Comparison of ENCODE assay signal across 1 cellular context in the genomic region with DNA sequence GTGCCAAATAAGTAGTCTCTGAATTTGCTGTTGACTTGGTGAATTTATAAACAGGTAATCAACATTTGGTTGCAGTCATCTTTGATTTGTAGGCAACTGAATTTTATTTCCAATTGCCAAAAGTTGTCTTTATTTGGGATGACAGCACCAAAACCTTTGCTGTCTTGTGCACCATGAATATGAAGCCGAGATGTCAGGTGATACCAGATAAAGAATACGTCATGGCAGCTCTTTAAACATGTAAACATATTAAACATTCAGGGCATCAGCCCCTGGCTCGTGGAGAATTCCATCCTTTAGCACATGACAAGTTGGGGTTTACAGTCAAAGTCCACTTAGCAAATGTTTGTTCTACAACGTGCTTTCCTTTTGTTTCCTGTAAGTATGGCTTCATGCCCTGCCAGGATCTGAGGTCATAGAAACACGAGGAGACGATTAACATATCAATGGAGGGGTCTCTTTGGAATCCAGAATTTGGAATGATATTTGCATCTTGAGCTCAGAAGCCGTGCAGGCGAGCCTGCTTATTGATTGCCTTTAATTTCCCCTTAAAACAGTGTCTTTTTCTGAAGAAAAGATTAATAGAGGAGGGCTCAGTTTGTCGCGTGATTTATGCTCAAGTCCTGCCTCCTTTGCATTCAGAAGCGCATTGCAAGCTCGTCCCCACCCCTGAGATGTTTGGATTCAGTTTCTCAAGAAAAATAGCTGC.
TF ChIP-seq lines count a peak whose summit lies in the region.

No MANE protein-coding gene starts in this region.

TF ChIP-seq in K562, 482 proteins besides CTCF, POLR2A, EP300 and RAD21 (continued from another document and continues in another):
- TF ChIP-seq, protein P1, sequence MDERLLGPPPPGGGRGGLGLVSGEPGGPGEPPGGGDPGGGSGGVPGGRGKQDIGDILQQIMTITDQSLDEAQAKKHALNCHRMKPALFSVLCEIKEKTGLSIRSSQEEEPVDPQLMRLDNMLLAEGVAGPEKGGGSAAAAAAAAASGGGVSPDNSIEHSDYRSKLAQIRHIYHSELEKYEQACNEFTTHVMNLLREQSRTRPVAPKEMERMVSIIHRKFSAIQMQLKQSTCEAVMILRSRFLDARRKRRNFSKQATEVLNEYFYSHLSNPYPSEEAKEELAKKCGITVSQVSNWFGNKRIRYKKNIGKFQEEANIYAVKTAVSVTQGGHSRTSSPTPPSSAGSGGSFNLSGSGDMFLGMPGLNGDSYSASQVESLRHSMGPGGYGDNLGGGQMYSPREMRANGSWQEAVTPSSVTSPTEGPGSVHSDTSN (CRISPR knock-in tag; IDR thresholded peaks at IDR 0.05; ENCODE audit: low read depth): no peak
- TF ChIP-seq, protein P1 (tag; conservative IDR thresholded peaks at IDR 0.05; ENCODE audit: low read depth): peak; percentile 54
- 0 out of 4 replicates have a peak, but pooled peaks of 1 of the 2 experiments have one; percentile 50 for TF ChIP-seq FOXK2 (conservative IDR thresholded peaks at IDR 0.05 in 1 of 2, IDR thresholded peaks at IDR 0.05 in 1 of 2; ENCODE audit: low read depth in 2 of 2)
- no peak for TF ChIP-seq CREB1 (IDR thresholded peaks at IDR 0.05)
- TF ChIP-seq CREB1 (CRISPR knock-in tag; IDR thresholded peaks at IDR 0.05): 0 out of 2 replicates have a peak, but pooled peaks have one; percentile 23
- TF ChIP-seq, protein P2, sequence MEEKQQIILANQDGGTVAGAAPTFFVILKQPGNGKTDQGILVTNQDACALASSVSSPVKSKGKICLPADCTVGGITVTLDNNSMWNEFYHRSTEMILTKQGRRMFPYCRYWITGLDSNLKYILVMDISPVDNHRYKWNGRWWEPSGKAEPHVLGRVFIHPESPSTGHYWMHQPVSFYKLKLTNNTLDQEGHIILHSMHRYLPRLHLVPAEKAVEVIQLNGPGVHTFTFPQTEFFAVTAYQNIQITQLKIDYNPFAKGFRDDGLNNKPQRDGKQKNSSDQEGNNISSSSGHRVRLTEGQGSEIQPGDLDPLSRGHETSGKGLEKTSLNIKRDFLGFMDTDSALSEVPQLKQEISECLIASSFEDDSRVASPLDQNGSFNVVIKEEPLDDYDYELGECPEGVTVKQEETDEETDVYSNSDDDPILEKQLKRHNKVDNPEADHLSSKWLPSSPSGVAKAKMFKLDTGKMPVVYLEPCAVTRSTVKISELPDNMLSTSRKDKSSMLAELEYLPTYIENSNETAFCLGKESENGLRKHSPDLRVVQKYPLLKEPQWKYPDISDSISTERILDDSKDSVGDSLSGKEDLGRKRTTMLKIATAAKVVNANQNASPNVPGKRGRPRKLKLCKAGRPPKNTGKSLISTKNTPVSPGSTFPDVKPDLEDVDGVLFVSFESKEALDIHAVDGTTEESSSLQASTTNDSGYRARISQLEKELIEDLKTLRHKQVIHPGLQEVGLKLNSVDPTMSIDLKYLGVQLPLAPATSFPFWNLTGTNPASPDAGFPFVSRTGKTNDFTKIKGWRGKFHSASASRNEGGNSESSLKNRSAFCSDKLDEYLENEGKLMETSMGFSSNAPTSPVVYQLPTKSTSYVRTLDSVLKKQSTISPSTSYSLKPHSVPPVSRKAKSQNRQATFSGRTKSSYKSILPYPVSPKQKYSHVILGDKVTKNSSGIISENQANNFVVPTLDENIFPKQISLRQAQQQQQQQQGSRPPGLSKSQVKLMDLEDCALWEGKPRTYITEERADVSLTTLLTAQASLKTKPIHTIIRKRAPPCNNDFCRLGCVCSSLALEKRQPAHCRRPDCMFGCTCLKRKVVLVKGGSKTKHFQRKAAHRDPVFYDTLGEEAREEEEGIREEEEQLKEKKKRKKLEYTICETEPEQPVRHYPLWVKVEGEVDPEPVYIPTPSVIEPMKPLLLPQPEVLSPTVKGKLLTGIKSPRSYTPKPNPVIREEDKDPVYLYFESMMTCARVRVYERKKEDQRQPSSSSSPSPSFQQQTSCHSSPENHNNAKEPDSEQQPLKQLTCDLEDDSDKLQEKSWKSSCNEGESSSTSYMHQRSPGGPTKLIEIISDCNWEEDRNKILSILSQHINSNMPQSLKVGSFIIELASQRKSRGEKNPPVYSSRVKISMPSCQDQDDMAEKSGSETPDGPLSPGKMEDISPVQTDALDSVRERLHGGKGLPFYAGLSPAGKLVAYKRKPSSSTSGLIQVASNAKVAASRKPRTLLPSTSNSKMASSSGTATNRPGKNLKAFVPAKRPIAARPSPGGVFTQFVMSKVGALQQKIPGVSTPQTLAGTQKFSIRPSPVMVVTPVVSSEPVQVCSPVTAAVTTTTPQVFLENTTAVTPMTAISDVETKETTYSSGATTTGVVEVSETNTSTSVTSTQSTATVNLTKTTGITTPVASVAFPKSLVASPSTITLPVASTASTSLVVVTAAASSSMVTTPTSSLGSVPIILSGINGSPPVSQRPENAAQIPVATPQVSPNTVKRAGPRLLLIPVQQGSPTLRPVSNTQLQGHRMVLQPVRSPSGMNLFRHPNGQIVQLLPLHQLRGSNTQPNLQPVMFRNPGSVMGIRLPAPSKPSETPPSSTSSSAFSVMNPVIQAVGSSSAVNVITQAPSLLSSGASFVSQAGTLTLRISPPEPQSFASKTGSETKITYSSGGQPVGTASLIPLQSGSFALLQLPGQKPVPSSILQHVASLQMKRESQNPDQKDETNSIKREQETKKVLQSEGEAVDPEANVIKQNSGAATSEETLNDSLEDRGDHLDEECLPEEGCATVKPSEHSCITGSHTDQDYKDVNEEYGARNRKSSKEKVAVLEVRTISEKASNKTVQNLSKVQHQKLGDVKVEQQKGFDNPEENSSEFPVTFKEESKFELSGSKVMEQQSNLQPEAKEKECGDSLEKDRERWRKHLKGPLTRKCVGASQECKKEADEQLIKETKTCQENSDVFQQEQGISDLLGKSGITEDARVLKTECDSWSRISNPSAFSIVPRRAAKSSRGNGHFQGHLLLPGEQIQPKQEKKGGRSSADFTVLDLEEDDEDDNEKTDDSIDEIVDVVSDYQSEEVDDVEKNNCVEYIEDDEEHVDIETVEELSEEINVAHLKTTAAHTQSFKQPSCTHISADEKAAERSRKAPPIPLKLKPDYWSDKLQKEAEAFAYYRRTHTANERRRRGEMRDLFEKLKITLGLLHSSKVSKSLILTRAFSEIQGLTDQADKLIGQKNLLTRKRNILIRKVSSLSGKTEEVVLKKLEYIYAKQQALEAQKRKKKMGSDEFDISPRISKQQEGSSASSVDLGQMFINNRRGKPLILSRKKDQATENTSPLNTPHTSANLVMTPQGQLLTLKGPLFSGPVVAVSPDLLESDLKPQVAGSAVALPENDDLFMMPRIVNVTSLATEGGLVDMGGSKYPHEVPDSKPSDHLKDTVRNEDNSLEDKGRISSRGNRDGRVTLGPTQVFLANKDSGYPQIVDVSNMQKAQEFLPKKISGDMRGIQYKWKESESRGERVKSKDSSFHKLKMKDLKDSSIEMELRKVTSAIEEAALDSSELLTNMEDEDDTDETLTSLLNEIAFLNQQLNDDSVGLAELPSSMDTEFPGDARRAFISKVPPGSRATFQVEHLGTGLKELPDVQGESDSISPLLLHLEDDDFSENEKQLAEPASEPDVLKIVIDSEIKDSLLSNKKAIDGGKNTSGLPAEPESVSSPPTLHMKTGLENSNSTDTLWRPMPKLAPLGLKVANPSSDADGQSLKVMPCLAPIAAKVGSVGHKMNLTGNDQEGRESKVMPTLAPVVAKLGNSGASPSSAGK (IDR thresholded peaks at IDR 0.05): peak; percentile 92
- TF ChIP-seq CCNT2 (IDR thresholded peaks at IDR 0.05; ENCODE audit: borderline replicate concordance, extremely low read depth, insufficient read length, low read depth, low read length): no peak
- TF ChIP-seq, protein P3, sequence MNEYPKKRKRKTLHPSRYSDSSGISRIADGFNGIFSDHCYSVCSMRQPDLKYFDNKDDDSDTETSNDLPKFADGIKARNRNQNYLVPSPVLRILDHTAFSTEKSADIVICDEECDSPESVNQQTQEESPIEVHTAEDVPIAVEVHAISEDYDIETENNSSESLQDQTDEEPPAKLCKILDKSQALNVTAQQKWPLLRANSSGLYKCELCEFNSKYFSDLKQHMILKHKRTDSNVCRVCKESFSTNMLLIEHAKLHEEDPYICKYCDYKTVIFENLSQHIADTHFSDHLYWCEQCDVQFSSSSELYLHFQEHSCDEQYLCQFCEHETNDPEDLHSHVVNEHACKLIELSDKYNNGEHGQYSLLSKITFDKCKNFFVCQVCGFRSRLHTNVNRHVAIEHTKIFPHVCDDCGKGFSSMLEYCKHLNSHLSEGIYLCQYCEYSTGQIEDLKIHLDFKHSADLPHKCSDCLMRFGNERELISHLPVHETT (CRISPR knock-in tag; conservative IDR thresholded peaks at IDR 0.05 in 1 of 2, IDR thresholded peaks at IDR 0.05 in 1 of 2): peak in 1 of 2 experiments; percentile 61; a peak in 1 of 4 replicates
- peak; percentile 36 for TF ChIP-seq CREM (IDR thresholded peaks at IDR 0.05; ENCODE audit: low read depth)
- TF ChIP-seq GABPA (tag; conservative IDR thresholded peaks at IDR 0.05; ENCODE audit: low read depth): peak; percentile 45; the same call in 1 of the 2 replicates
- TF ChIP-seq MYNN (IDR thresholded peaks at IDR 0.05): no peak
- no peak for TF ChIP-seq MYNN (CRISPR knock-in tag; IDR thresholded peaks at IDR 0.05)
- TF ChIP-seq, protein P4, sequence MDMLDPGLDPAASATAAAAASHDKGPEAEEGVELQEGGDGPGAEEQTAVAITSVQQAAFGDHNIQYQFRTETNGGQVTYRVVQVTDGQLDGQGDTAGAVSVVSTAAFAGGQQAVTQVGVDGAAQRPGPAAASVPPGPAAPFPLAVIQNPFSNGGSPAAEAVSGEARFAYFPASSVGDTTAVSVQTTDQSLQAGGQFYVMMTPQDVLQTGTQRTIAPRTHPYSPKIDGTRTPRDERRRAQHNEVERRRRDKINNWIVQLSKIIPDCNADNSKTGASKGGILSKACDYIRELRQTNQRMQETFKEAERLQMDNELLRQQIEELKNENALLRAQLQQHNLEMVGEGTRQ (CRISPR knock-in tag; IDR thresholded peaks at IDR 0.05): 0 out of 2 replicates have a peak, but pooled peaks have one; percentile 19
- 0 out of 2 replicates have a peak, but pooled peaks have one; percentile 16 for TF ChIP-seq FOSL1 (tag; conservative IDR thresholded peaks at IDR 0.05)
- peak; percentile 89 for TF ChIP-seq L3MBTL2 (IDR thresholded peaks at IDR 0.05)
- TF ChIP-seq SMAD4 (CRISPR knock-in tag; conservative IDR thresholded peaks at IDR 0.05): 0 out of 2 replicates have a peak, but pooled peaks have one; percentile 46
- TF ChIP-seq BACH1 (tag; IDR thresholded peaks at IDR 0.05): peak; percentile 60
- TF ChIP-seq, protein P5, sequence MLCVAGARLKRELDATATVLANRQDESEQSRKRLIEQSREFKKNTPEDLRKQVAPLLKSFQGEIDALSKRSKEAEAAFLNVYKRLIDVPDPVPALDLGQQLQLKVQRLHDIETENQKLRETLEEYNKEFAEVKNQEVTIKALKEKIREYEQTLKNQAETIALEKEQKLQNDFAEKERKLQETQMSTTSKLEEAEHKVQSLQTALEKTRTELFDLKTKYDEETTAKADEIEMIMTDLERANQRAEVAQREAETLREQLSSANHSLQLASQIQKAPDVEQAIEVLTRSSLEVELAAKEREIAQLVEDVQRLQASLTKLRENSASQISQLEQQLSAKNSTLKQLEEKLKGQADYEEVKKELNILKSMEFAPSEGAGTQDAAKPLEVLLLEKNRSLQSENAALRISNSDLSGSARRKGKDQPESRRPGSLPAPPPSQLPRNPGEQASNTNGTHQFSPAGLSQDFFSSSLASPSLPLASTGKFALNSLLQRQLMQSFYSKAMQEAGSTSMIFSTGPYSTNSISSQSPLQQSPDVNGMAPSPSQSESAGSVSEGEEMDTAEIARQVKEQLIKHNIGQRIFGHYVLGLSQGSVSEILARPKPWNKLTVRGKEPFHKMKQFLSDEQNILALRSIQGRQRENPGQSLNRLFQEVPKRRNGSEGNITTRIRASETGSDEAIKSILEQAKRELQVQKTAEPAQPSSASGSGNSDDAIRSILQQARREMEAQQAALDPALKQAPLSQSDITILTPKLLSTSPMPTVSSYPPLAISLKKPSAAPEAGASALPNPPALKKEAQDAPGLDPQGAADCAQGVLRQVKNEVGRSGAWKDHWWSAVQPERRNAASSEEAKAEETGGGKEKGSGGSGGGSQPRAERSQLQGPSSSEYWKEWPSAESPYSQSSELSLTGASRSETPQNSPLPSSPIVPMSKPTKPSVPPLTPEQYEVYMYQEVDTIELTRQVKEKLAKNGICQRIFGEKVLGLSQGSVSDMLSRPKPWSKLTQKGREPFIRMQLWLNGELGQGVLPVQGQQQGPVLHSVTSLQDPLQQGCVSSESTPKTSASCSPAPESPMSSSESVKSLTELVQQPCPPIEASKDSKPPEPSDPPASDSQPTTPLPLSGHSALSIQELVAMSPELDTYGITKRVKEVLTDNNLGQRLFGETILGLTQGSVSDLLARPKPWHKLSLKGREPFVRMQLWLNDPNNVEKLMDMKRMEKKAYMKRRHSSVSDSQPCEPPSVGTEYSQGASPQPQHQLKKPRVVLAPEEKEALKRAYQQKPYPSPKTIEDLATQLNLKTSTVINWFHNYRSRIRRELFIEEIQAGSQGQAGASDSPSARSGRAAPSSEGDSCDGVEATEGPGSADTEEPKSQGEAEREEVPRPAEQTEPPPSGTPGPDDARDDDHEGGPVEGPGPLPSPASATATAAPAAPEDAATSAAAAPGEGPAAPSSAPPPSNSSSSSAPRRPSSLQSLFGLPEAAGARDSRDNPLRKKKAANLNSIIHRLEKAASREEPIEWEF (CRISPR knock-in tag; IDR thresholded peaks at IDR 0.05): 0 out of 2 replicates have a peak, but pooled peaks have one; percentile 20
- TF ChIP-seq U2AF2 (optimal IDR thresholded peaks at IDR 0.05; ENCODE audit: low read depth, low read length): no peak
- peak; percentile 51; the same call in 1 of the 2 replicates for TF ChIP-seq MECOM (CRISPR knock-in tag; IDR thresholded peaks at IDR 0.05)
- TF ChIP-seq, protein P6, sequence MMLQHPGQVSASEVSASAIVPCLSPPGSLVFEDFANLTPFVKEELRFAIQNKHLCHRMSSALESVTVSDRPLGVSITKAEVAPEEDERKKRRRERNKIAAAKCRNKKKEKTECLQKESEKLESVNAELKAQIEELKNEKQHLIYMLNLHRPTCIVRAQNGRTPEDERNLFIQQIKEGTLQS (IDR thresholded peaks at IDR 0.05): peak; percentile 52
- TF ChIP-seq, protein P6 (CRISPR knock-in tag; conservative IDR thresholded peaks at IDR 0.05): no peak
- TF ChIP-seq RAD51 (IDR thresholded peaks at IDR 0.05; ENCODE audit: borderline replicate concordance, low read depth): peak; percentile 79
- peak; percentile 78; the same call in 1 of the 2 replicates for TF ChIP-seq ZNF668 (CRISPR knock-in tag; IDR thresholded peaks at IDR 0.05)
- TF ChIP-seq ZNF175 (CRISPR knock-in tag; IDR thresholded peaks at IDR 0.05; ENCODE audit: low read depth): 0 out of 2 replicates have a peak, but pooled peaks have one; percentile 48
